8 cellular contexts compared by ENCODE assay signal in genomic region chr7:37031571-37032257, GRCh38.
A peak's percentile ranks its signal among the peaks of the same experiment; 100 is the strongest.
DNase-seq lines count a peak whose midpoint lies in the region; ATAC-seq and TF ChIP-seq lines count a peak whose summit lies in the region.

No MANE protein-coding gene starts in this region.

- ATAC-seq in natural killer cell (peak; percentile 55 to 89 (median 56)), HG03521 (IDR thresholded peaks at IDR 0.05; ENCODE audit: unreplicated experiment) (no peak), HG02885 (IDR thresholded peaks at IDR 0.05; ENCODE audit: poor library complexity, unreplicated experiment) (no peak)

- H3K4me1 ChIP-seq in esophagus squamous epithelium = peaks cover 12 to 24% (median 19%) of the 10 kb centered on the region in 3 donors

- no peaks in the 10 kb centered on the region for H3K27me3 ChIP-seq in esophagus squamous epithelium

- no peak for TF ChIP-seq POLR2A in esophagus squamous epithelium (IDR thresholded peaks at IDR 0.05)

- peaks cover 37 to 50% of the 10 kb centered on the region in 2 donors for H3K4me1 Mint-ChIP-seq in natural killer cell

- DNase-seq in EL = peak; percentile 99
- DNase-seq in NCI-H2107 treated with DMSO at 0.1 percent for 48 hours (lab: John Stamatoyannopoulos, UW; ENCODE audit: unreplicated experiment) = peak; percentile 80
- DNase-seq in activated CD8-positive, alpha-beta memory T cell treated with anti-CD3 and anti-CD28 coated beads, Interleukin-2, amount 50 U/mL, for 4 hours = peak; percentile 33
- DNase-seq in esophagus squamous epithelium (lab: John Stamatoyannopoulos, UW) = peak; percentile 8
- no peak for DNase-seq in natural killer cell
- DNase-seq in substantia nigra (lab: John Stamatoyannopoulos, UW) = peak in 9 of 49 donors; percentile 6 to 75 (median 27)

- no peaks in the 10 kb centered on the region for H3K36me3 ChIP-seq in esophagus squamous epithelium

- H3K9me3 Mint-ChIP-seq in natural killer cell = no peaks in the 10 kb centered on the region

- intact Hi-C loops in esophagus squamous epithelium (cut with DNase I) (no loop called here), natural killer cell (cut with micrococcal nuclease) (no loop called here)

- 15 to 24% methylated on average over 8 to 9 of the region's 9 CpGs for WGBS in esophagus squamous epithelium, 2 donors

- TF ChIP-seq CTCF in esophagus squamous epithelium (IDR thresholded peaks at IDR 0.05) (no peak), natural killer cell (IDR thresholded peaks at IDR 0.05) (no peak)

- peak overlapping the region in 1 of 2 donors; percentile 1 for H3K27ac Mint-ChIP-seq in natural killer cell

- H3K27ac ChIP-seq in esophagus squamous epithelium (peak overlapping the region; percentile 53 to 89 (median 77)), substantia nigra (ENCODE audit: low read depth, low read length, poor library complexity, severe bottlenecking) (peak overlapping the region; percentile 43)

- no peak overlapping the region for H3K4me3 ChIP-seq in esophagus squamous epithelium

- no peaks in the 10 kb centered on the region for H3K9me3 ChIP-seq in esophagus squamous epithelium

- no peak overlapping the region for H3K4me3 Mint-ChIP-seq in natural killer cell

- H3K36me3 Mint-ChIP-seq in natural killer cell = peaks cover 7% of the 10 kb centered on the region

- no peaks in the 10 kb centered on the region for H3K27me3 Mint-ChIP-seq in natural killer cell (ENCODE audit: low read depth in 2 of 2)

Comparison
In these comparisons a context has a peak if more than half of its experiments do, and no peak if none do; other contexts are left out.
1. ATAC-seq: peak in natural killer cell (3 of 3); none in HG03521 (single experiment) and HG02885 (single experiment).